ENCODE assay signal across 16 cellular contexts in genomic region chr1:117020526-117021156, GRCh38. TPM values are rescaled to one million over a fixed set of nuclear protein-coding genes. Genes with fewer than 3 reads are reported as not detected.
A peak's percentile ranks its signal among the peaks of the same experiment; 100 is the strongest.
DNase-seq lines count a peak whose midpoint lies in the region; ATAC-seq and TF ChIP-seq lines count a peak whose summit lies in the region.
"Had no signal": no experiment of that assay in that cellular context is flagged by ENCODE, and none has a peak within 500 bp of the region (broad histone marks: within the 10 kb centered on the region; RNA-seq: fewer than 3 reads in every experiment).

No MANE protein-coding gene starts in this region.

- no peaks in the 10 kb centered on the region for H3K4me1 ChIP-seq in osteoblast (ENCODE audit: insufficient read depth, low read length)
- H3K4me1 ChIP-seq: Caco-2 had no signal

- H2AFZ ChIP-seq in osteoblast (ENCODE audit: low read length) = no peak overlapping the region
- H2AFZ ChIP-seq: GM23338 had no signal

- intact Hi-C loops in left ventricle myocardium superior (cut with micrococcal nuclease) (no loop called here), cardiac septum (cut with DNase I) (no loop called here)

- H3K4me2 ChIP-seq in osteoblast (ENCODE audit: insufficient read depth, low read length) = no peak overlapping the region
- H3K4me2 ChIP-seq: GM23338 had no signal

- no peak for TF ChIP-seq CTCF in osteoblast (IDR thresholded peaks at IDR 0.05; ENCODE audit: extremely low read depth, low read depth, low read length)

- H4K20me1 ChIP-seq in osteoblast (ENCODE audit: insufficient read depth, low read length) = no peaks in the 10 kb centered on the region

- DNase-seq in left ventricle myocardium superior = no peak
- no peak for DNase-seq in cardiac septum (ENCODE audit: low spot score)
- DNase-seq in globus pallidus (ENCODE audit: low spot score) = peak; percentile 70
- peak; percentile 7 for DNase-seq in putamen (ENCODE audit: low spot score)
- DNase-seq in amniotic stem cell (lab: John Stamatoyannopoulos, UW) = no peak
- no peak for DNase-seq in osteoblast (ENCODE audit: insufficient read length, low spot score, missing footprints)
- DNase-seq in SIG-M5 (lab: John Stamatoyannopoulos, UW) = no peak
- DNase-seq: ACHN; Caco-2; CD4-positive, alpha-beta T cell; DMS79; GDM1; HCEC 1CT had no signal

- no peaks in the 10 kb centered on the region for H3K36me3 ChIP-seq in osteoblast (ENCODE audit: insufficient read depth, low read length)

- no peaks in the 10 kb centered on the region for H3K79me2 ChIP-seq in osteoblast (ENCODE audit: insufficient read depth, low read length)

- ATAC-seq in left ventricle myocardium superior = peak; percentile 50
- ATAC-seq: GM23338 had no signal

- H3K27ac ChIP-seq in osteoblast (ENCODE audit: low read depth, low read length) = no peak overlapping the region
- H3K27ac ChIP-seq: C4-2B, HL-60 had no signal

- no peaks in the 10 kb centered on the region for H3K9me3 ChIP-seq in osteoblast (ENCODE audit: low read depth, low read length)
- H3K9me3 ChIP-seq: Caco-2 had no signal

- H3K27me3 ChIP-seq in osteoblast (ENCODE audit: insufficient read depth, low read length) = peaks cover 4% of the 10 kb centered on the region

- H3K4me3 ChIP-seq in osteoblast (ENCODE audit: insufficient read depth, low read length) = no peak overlapping the region
- H3K4me3 ChIP-seq: GM23338 had no signal

RNA-seq across cellular contexts. Expression of gene CD101, which starts 19.1 kb away (rescaled TPM):
- 0.45 TPM for total RNA-seq in left ventricle myocardium superior
- 1.6 TPM for total RNA-seq in cardiac septum
- total RNA-seq in osteoblast = under 0.01 TPM in 2 replicates

RNA-seq across cellular contexts. Expression of gene TTF2, which starts 39.5 kb away (rescaled TPM):
- 6.7 TPM for total RNA-seq in left ventricle myocardium superior
- 9.4 TPM for total RNA-seq in cardiac septum
- 5.4 and 9.1 TPM in 2 replicates for total RNA-seq in osteoblast

Comparison
In these comparisons a context has a peak if more than half of its experiments do, and no peak if none do; other contexts are left out.
1. DNase-seq: peak in globus pallidus (single experiment) and putamen (single experiment); none in left ventricle myocardium superior (single experiment), cardiac septum (single experiment), amniotic stem cell (single experiment), osteoblast (single experiment) and SIG-M5 (single experiment).